Comparison of ENCODE assay signal across 9 cellular contexts in genomic region chr3:169764164-169764452, GRCh38. TPM values are rescaled to one million over a fixed set of nuclear protein-coding genes. Genes with fewer than 3 reads are reported as not detected.
A peak's percentile ranks its signal among the peaks of the same experiment; 100 is the strongest.
DNase-seq lines count a peak whose midpoint lies in the region; ATAC-seq, FAIRE-seq and TF ChIP-seq lines count a peak whose summit lies in the region.
"Had no signal": no experiment of that assay in that cellular context is flagged by ENCODE, and none has a peak within 500 bp of the region (broad histone marks: within the 10 kb centered on the region; RNA-seq: fewer than 3 reads in every experiment).

No MANE protein-coding gene starts in this region.

- no peaks in the 10 kb centered on the region for H4K20me1 ChIP-seq in GM12878 (ENCODE audit: control insufficient read depth, insufficient read depth)

- TF ChIP-seq CTCF in GM12878 (IDR thresholded peaks at IDR 0.05 in 2 of 3, conservative IDR thresholded peaks at IDR 0.05 in 1 of 3; ENCODE audit: control insufficient read depth in 2 of 3, extremely low read depth in 1 of 3, insufficient read depth in 1 of 3, low read depth in 3 of 3, low read length in 3 of 3) (no peak), kidney (IDR thresholded peaks at IDR 0.05; ENCODE audit: borderline replicate concordance, extremely low read depth, insufficient read depth) (no peak)

- in situ Hi-C loops in GM12878 (cut with MboI) = no loop called here

- POLR2A ChIA-PET in GM12878 (lab: Charles Lee) = interaction anchor here (1.0 to 1.2 kb wide), 2 partner anchors 9 to 459 kb away, joined by 3 read pairs; no protein-coding TSS in a partner anchor

- H3K4me2 ChIP-seq in GM12878 (ENCODE audit: control insufficient read depth, insufficient read depth) = peak overlapping the region; percentile 90

- no TSS peak for BruUV-seq in GM12878 (replicated peaks; lab: Mats Ljungman, UMichigan)

- H3K4me1 ChIP-seq in GM12878 (ENCODE audit: control insufficient read depth, insufficient read depth, low read length) (0 out of 2 replicates have a peak, but pooled peaks cover 3% of the 10 kb centered on the region), kidney (ENCODE audit: control insufficient read depth in 1 of 2, insufficient read depth in 1 of 2, low read depth in 1 of 2, low read length in 2 of 2) (no peaks in the 10 kb centered on the region)

- no peaks in the 10 kb centered on the region for H3K27me3 Mint-ChIP-seq in activated CD4-positive, alpha-beta T cell treated with anti-CD3 and anti-CD28 coated beads, Interleukin-2, amount 10 ng/mL, durations not matched to agents 24 days and 14 days

- WGBS in GM12878 (ENCODE audit: insufficient coverage, insufficient replicate concordance, low lambda C conversion rate, missing lambda C conversion rate) = 1% methylated on average over 8 of the region's 8 CpGs

- TF ChIP-seq POLR2A in GM12878 (IDR thresholded peaks at IDR 0.05; ENCODE audit: low read depth, low read length) = no peak

- ATAC-seq in HG02759 (IDR thresholded peaks at IDR 0.05; ENCODE audit: unreplicated experiment) (peak; percentile 38), GM12878 (peak; percentile 74)

- no peaks in the 10 kb centered on the region for H3K27me3 ChIP-seq in GM12878 (replicated peaks in 1 of 2; ENCODE audit: control insufficient read depth in 2 of 2, insufficient read depth in 2 of 2, low read length in 1 of 2)

- RAD21 ChIA-PET in GM12878 (lab: Charles Lee; ENCODE audit: unreplicated experiment) = interaction anchor here (0.7 to 2.1 kb wide), 5 partner anchors 8 to 650 kb away, joined by 3 to 5 read pairs (median 3); no protein-coding TSS in a partner anchor

- H3K4me3 ChIP-seq in GM12878 (peak overlapping the region; percentile 68; the same call in 1 of the 2 replicates), kidney (ENCODE audit: low read length in 2 of 2) (peak overlapping the region; percentile 87)

- CTCF ChIA-PET in GM12878 (lab: Yijun Ruan, JAX) = interaction anchor here (1.3 to 2.7 kb wide), 10 partner anchors 8 to 650 kb away, joined by 3 to 27 read pairs (median 6); no protein-coding TSS in a partner anchor

- H3K4me3 Mint-ChIP-seq in activated CD4-positive, alpha-beta T cell treated with anti-CD3 and anti-CD28 coated beads, Interleukin-2, amount 10 ng/mL, durations not matched to agents 24 days and 14 days = peak overlapping the region; percentile 96

- no peaks in the 10 kb centered on the region for H3K9me3 Mint-ChIP-seq in activated CD4-positive, alpha-beta T cell treated with anti-CD3 and anti-CD28 coated beads, Interleukin-2, amount 10 ng/mL, durations not matched to agents 24 days and 14 days

- peaks cover 24% of the 10 kb centered on the region for H3K4me1 Mint-ChIP-seq in activated CD4-positive, alpha-beta T cell treated with anti-CD3 and anti-CD28 coated beads, Interleukin-2, amount 10 ng/mL, durations not matched to agents 24 days and 14 days

- DNase-seq in activated CD4-positive, alpha-beta T cell treated with anti-CD3 and anti-CD28 coated beads, Interleukin-2, amount 10 ng/mL, durations not matched to agents 24 days and 14 days = no peak
- DNase-seq in activated CD4-positive, alpha-beta T cell treated with anti-CD3 and anti-CD28 coated beads for 48 hours = no peak
- peak; percentile 61 for DNase-seq in NCI-H2107 (lab: John Stamatoyannopoulos, UW)
- peak; percentile 41 for DNase-seq in GM12878 (ENCODE audit: low read depth, low spot score)
- no peak for DNase-seq in kidney
- DNase-seq in stromal cell of bone marrow (ENCODE audit: low read depth) = peak; percentile 34
- DNase-seq in NK-92 treated with Interleukin-12 subunit alpha and Interleukin-12 subunit beta, amount 100 ng/mL, for 24 hours (lab: John Stamatoyannopoulos, UW) = no peak

- H3K36me3 ChIP-seq in GM12878 (ENCODE audit: control insufficient read depth in 2 of 2, insufficient read depth in 2 of 2, low read length in 1 of 2) (no peaks in the 10 kb centered on the region), kidney (ENCODE audit: control insufficient read depth in 1 of 2, insufficient read depth in 2 of 2, low read length in 2 of 2) (no peaks in the 10 kb centered on the region)

- TF ChIP-seq EP300 in GM12878 (IDR thresholded peaks at IDR 0.05; ENCODE audit: borderline replicate concordance in 1 of 2, control insufficient read depth in 1 of 2, low read depth in 2 of 2, low read length in 2 of 2) = no peak

- SMC1A ChIA-PET in GM12878 (lab: Charles Lee; ENCODE audit: uncharacterized antibody, unreplicated experiment) = interaction anchor here (0.9 to 2.8 kb wide), 6 partner anchors 48 to 179 kb away, joined by 3 to 10 read pairs (median 5); partner anchors contain the start of genes LRRC34 and LRRIQ4

- FAIRE-seq in GM12878 (lab: Jason Lieb, UNC) (peak; percentile 62), kidney (lab: Jason Lieb, UNC) (no peak)

- H3K79me2 ChIP-seq in GM12878 (ENCODE audit: control insufficient read depth, insufficient read depth, low read length) = no peaks in the 10 kb centered on the region

- H2AFZ ChIP-seq in GM12878 (ENCODE audit: control insufficient read depth, low read depth, low read length) = peak overlapping the region; percentile 78

- H3K27ac Mint-ChIP-seq in activated CD4-positive, alpha-beta T cell treated with anti-CD3 and anti-CD28 coated beads, Interleukin-2, amount 10 ng/mL, durations not matched to agents 24 days and 14 days = peak overlapping the region; percentile 98

- peak overlapping the region; percentile 76 for H3K9ac ChIP-seq in GM12878 (ENCODE audit: control insufficient read depth, insufficient read depth, low read length)
- H3K9ac ChIP-seq in kidney (ENCODE audit: low read length in 2 of 2) = peak overlapping the region; percentile 91 to 95

- H3K27ac ChIP-seq in GM12878 (ENCODE audit: control insufficient read depth, insufficient read depth) = peak overlapping the region; percentile 71
- peak overlapping the region; percentile 94 to 97 for H3K27ac ChIP-seq in kidney (ENCODE audit: low read depth in 2 of 2, low read length in 2 of 2)

- intact Hi-C loops in activated CD4-positive, alpha-beta T cell treated with anti-CD3 and anti-CD28 coated beads, Interleukin-2, amount 10 ng/mL, durations not matched to agents 24 days and 14 days (cut with micrococcal nuclease) = loop anchor here (1.0 to 5.0 kb wide), 6 partner anchors 9 to 593 kb away; partner anchors contain the start of genes GPR160, LRRC34, LRRIQ4 and MYNN
- intact Hi-C loops in GM12878 (cut with micrococcal nuclease; ENCODE audit: unreplicated experiment) (loop anchor here (5.0 kb wide), 4 partner anchors 203 to 418 kb away; partner anchors contain the start of genes GPR160, PHC3 and SEC62), kidney (cut with DNase I) (no loop called here)

- H3K9me3 ChIP-seq in GM12878 (replicated peaks; ENCODE audit: control insufficient read depth, insufficient read depth, low read length) = no peaks in the 10 kb centered on the region; the same call in 2 of the 3 replicates
- no peaks in the 10 kb centered on the region for H3K9me3 ChIP-seq in kidney (ENCODE audit: control insufficient read depth in 1 of 2, low read length in 2 of 2)

- TF ChIP-seq RAD21 in GM12878 (IDR thresholded peaks at IDR 0.05; ENCODE audit: insufficient read depth, low read depth, low read length) = no peak

- H3K36me3 Mint-ChIP-seq in activated CD4-positive, alpha-beta T cell treated with anti-CD3 and anti-CD28 coated beads, Interleukin-2, amount 10 ng/mL, durations not matched to agents 24 days and 14 days (ENCODE audit: low read depth) = peaks cover 4% of the 10 kb centered on the region

RNA-seq across cellular contexts. Expression of gene TERC, which starts 0.8 kb away (rescaled TPM):
- 8.9 TPM in 1 of 2 replicates, not detected in the other for total RNA-seq in activated CD4-positive, alpha-beta T cell treated with anti-CD3 and anti-CD28 coated beads, Interleukin-2, amount 10 ng/mL, durations not matched to agents 24 days and 14 days
- total RNA-seq in GM12878 (2013; cell fraction: nucleolus; rRNA removed) = 38.4 and 46.6 TPM in 2 replicates
- total RNA-seq in GM12878 (2014; rRNA removed) (119 and 125 TPM in 2 replicates), GM12878 (2014; rRNA removed; fragmentation: Illumina TruSeq; extraction: Trizol) (15.0 and 18.3 TPM in 2 replicates), GM12878 (2021) (11.1 and 13.7 TPM in 2 replicates), kidney (2.1 TPM)
- polyA plus RNA-seq in GM12878 (2011; ENCODE audit: low read depth) = not detected
- polyA plus RNA-seq in GM12878 (2011; rRNA removed) (0.43 TPM in 1 of 2 replicates, not detected in the other), GM12878 (2014; fragmentation: Illumina TruSeq; extraction: Trizol) (not detected in 2 replicates), GM12878 (2014; fragmentation: Nextera tagmentation; extraction: Ambion mirVana) (not detected), GM12878 (2014; rRNA removed) (0.62 TPM in 1 of 2 replicates, not detected in the other), GM12878 (2016; fragmentation: Nextera tagmentation; extraction: Ambion mirVana) (1 to 10 TPM in 1 of 2 experiments, under 1 TPM in 1; 0.59 to 1.3 TPM), kidney (ENCODE audit: insufficient read depth, low read depth, low replicate concordance) (not detected)
- 1.4 and 2.6 TPM in 2 replicates for polyA plus RNA-seq in GM12878 (2011; cell fraction: cytosol; rRNA removed)
- 5.1 and 12.6 TPM in 2 replicates for polyA plus RNA-seq in GM12878 (2011; cell fraction: nucleus; rRNA removed)
- not detected in 2 replicates for polyA plus RNA-seq in GM12878 (2012)
- polyA minus RNA-seq in GM12878 (2011; rRNA and poly(A)+ RNA removed) = 8.3 and 37.8 TPM in 2 replicates
- 84.4 and 106 TPM in 2 replicates for polyA minus RNA-seq in GM12878 (2011; cell fraction: cytosol; rRNA and poly(A)+ RNA removed)
- 229 and 250 TPM in 2 replicates for polyA minus RNA-seq in GM12878 (2011; cell fraction: nucleus; rRNA and poly(A)+ RNA removed)

RNA-seq across cellular contexts. Expression of gene ACTRT3, which starts 5.3 kb away (rescaled TPM):
- 0.85 and 1.1 TPM in 2 replicates for total RNA-seq in activated CD4-positive, alpha-beta T cell treated with anti-CD3 and anti-CD28 coated beads, Interleukin-2, amount 10 ng/mL, durations not matched to agents 24 days and 14 days
- total RNA-seq in GM12878 (2013; cell fraction: nucleolus; rRNA removed) = 0.19 TPM in 1 of 2 replicates, not detected in the other
- 0.11 TPM in 1 of 2 replicates, not detected in the other for total RNA-seq in GM12878 (2014; rRNA removed)
- 0.09 and 0.14 TPM in 2 replicates for total RNA-seq in GM12878 (2014; rRNA removed; fragmentation: Illumina TruSeq; extraction: Trizol)
- 0.11 and 0.31 TPM in 2 replicates for total RNA-seq in GM12878 (2021)
- 0.16 TPM for polyA plus RNA-seq in GM12878 (2011; ENCODE audit: low read depth)
- 0.04 and 0.05 TPM in 2 replicates for polyA plus RNA-seq in GM12878 (2011; rRNA removed)
- polyA plus RNA-seq in GM12878 (2011; cell fraction: cytosol; rRNA removed) = 0.03 and 0.04 TPM in 2 replicates
- 0.09 TPM in 1 of 2 replicates, not detected in the other for polyA plus RNA-seq in GM12878 (2011; cell fraction: nucleus; rRNA removed)
- polyA plus RNA-seq in GM12878 (2012) = 0.19 and 0.34 TPM in 2 replicates
- 0.09 and 0.14 TPM in 2 replicates for polyA plus RNA-seq in GM12878 (2014; fragmentation: Illumina TruSeq; extraction: Trizol)
- polyA plus RNA-seq in GM12878 (2014; fragmentation: Nextera tagmentation; extraction: Ambion mirVana) = under 1 TPM in 1 of 2 experiments, not detected in 1; 0.02 TPM
- polyA plus RNA-seq in GM12878 (2014; rRNA removed) = 0.15 and 0.22 TPM in 2 replicates
- under 1 TPM; 0.24 to 0.58 TPM for polyA plus RNA-seq in GM12878 (2016; fragmentation: Nextera tagmentation; extraction: Ambion mirVana)
- polyA minus RNA-seq in GM12878 (2011; rRNA and poly(A)+ RNA removed) = 0.10 and 0.29 TPM in 2 replicates
- 0.42 TPM in 1 of 2 replicates, not detected in the other for polyA minus RNA-seq in GM12878 (2011; cell fraction: cytosol; rRNA and poly(A)+ RNA removed)
- polyA minus RNA-seq in GM12878 (2011; cell fraction: nucleus; rRNA and poly(A)+ RNA removed) = not detected in 2 replicates
- total RNA-seq in kidney = 2.9 TPM
- polyA plus RNA-seq in kidney (ENCODE audit: insufficient read depth, low read depth, low replicate concordance) = 4.5 TPM

RNA-seq across cellular contexts. Expression of gene MYNN, which starts 9.1 kb away (rescaled TPM):
- 15.9 and 17.2 TPM in 2 replicates for total RNA-seq in activated CD4-positive, alpha-beta T cell treated with anti-CD3 and anti-CD28 coated beads, Interleukin-2, amount 10 ng/mL, durations not matched to agents 24 days and 14 days
- total RNA-seq in GM12878 (2013; cell fraction: nucleolus; rRNA removed) = 26.8 TPM in 2 replicates
- 11.4 and 13.8 TPM in 2 replicates for total RNA-seq in GM12878 (2014; rRNA removed)
- total RNA-seq in GM12878 (2014; rRNA removed; fragmentation: Illumina TruSeq; extraction: Trizol) = 14.1 and 16.7 TPM in 2 replicates
- total RNA-seq in GM12878 (2021) = 9.9 and 11.7 TPM in 2 replicates
- polyA plus RNA-seq in GM12878 (2011; ENCODE audit: low read depth) = 8.6 TPM
- 20.5 and 29.9 TPM in 2 replicates for polyA plus RNA-seq in GM12878 (2011; rRNA removed)
- 6.9 and 7.5 TPM in 2 replicates for polyA plus RNA-seq in GM12878 (2011; cell fraction: cytosol; rRNA removed)
- polyA plus RNA-seq in GM12878 (2011; cell fraction: nucleus; rRNA removed) = 13.9 and 17.3 TPM in 2 replicates
- 11.0 and 13.4 TPM in 2 replicates for polyA plus RNA-seq in GM12878 (2012)
- 13.9 and 19.5 TPM in 2 replicates for polyA plus RNA-seq in GM12878 (2014; fragmentation: Illumina TruSeq; extraction: Trizol)
- 10 to 100 TPM; 14.9 to 16.7 TPM for polyA plus RNA-seq in GM12878 (2014; fragmentation: Nextera tagmentation; extraction: Ambion mirVana)
- 8.8 and 9.6 TPM in 2 replicates for polyA plus RNA-seq in GM12878 (2014; rRNA removed)
- 10 to 100 TPM; 18.3 to 18.8 TPM for polyA plus RNA-seq in GM12878 (2016; fragmentation: Nextera tagmentation; extraction: Ambion mirVana)
- 16.4 and 23.6 TPM in 2 replicates for polyA minus RNA-seq in GM12878 (2011; rRNA and poly(A)+ RNA removed)
- polyA minus RNA-seq in GM12878 (2011; cell fraction: cytosol; rRNA and poly(A)+ RNA removed) = 6.1 and 10.1 TPM in 2 replicates
- 10.3 and 13.2 TPM in 2 replicates for polyA minus RNA-seq in GM12878 (2011; cell fraction: nucleus; rRNA and poly(A)+ RNA removed)
- 14.7 TPM for total RNA-seq in kidney
- 9.6 TPM for polyA plus RNA-seq in kidney (ENCODE audit: insufficient read depth, low read depth, low replicate concordance)

RNA-seq across cellular contexts. Expression of gene LRRIQ4, which starts 48.6 kb away (rescaled TPM):
- 0.09 and 0.21 TPM in 2 replicates for total RNA-seq in activated CD4-positive, alpha-beta T cell treated with anti-CD3 and anti-CD28 coated beads, Interleukin-2, amount 10 ng/mL, durations not matched to agents 24 days and 14 days
- not detected in 2 replicates for total RNA-seq in GM12878 (2013; cell fraction: nucleolus; rRNA removed)
- total RNA-seq in GM12878 (2014; rRNA removed) (0.06 and 0.22 TPM in 2 replicates), GM12878 (2014; rRNA removed; fragmentation: Illumina TruSeq; extraction: Trizol) (0.09 and 0.13 TPM in 2 replicates), GM12878 (2021) (0.15 and 0.21 TPM in 2 replicates), kidney (not detected)
- not detected for polyA plus RNA-seq in GM12878 (2011; ENCODE audit: low read depth)
- polyA plus RNA-seq in GM12878 (2011; rRNA removed) (0.04 TPM in 1 of 2 replicates, not detected in the other), GM12878 (2014; fragmentation: Illumina TruSeq; extraction: Trizol) (0.12 TPM in 1 of 2 replicates, not detected in the other), GM12878 (2014; fragmentation: Nextera tagmentation; extraction: Ambion mirVana) (not detected), GM12878 (2014; rRNA removed) (0.14 TPM in 1 of 2 replicates, not detected in the other), GM12878 (2016; fragmentation: Nextera tagmentation; extraction: Ambion mirVana) (under 1 TPM; 0.20 to 0.21 TPM), kidney (ENCODE audit: insufficient read depth, low read depth, low replicate concordance) (not detected)
- polyA plus RNA-seq in GM12878 (2011; cell fraction: cytosol; rRNA removed) = 0.03 TPM in 1 of 2 replicates, not detected in the other
- polyA plus RNA-seq in GM12878 (2011; cell fraction: nucleus; rRNA removed) = 0.07 TPM in 1 of 2 replicates, not detected in the other
- polyA plus RNA-seq in GM12878 (2012) = 0.13 TPM in 1 of 2 replicates, not detected in the other
- polyA minus RNA-seq in GM12878 (2011; rRNA and poly(A)+ RNA removed) = 0.15 TPM in 1 of 2 replicates, not detected in the other
- polyA minus RNA-seq in GM12878 (2011; cell fraction: cytosol; rRNA and poly(A)+ RNA removed) = not detected in 2 replicates
- polyA minus RNA-seq in GM12878 (2011; cell fraction: nucleus; rRNA and poly(A)+ RNA removed) = not detected in 2 replicates
- total RNA-seq: myocyte had no signal

RNA-seq across cellular contexts. Expression of gene LRRC34, which starts 48.6 kb away (rescaled TPM):
- total RNA-seq in activated CD4-positive, alpha-beta T cell treated with anti-CD3 and anti-CD28 coated beads, Interleukin-2, amount 10 ng/mL, durations not matched to agents 24 days and 14 days = 4.7 and 5.8 TPM in 2 replicates
- total RNA-seq in GM12878 (2013; cell fraction: nucleolus; rRNA removed) = 0.76 and 0.86 TPM in 2 replicates
- 1.5 and 2.4 TPM in 2 replicates for total RNA-seq in GM12878 (2014; rRNA removed)
- 2.0 and 2.3 TPM in 2 replicates for total RNA-seq in GM12878 (2014; rRNA removed; fragmentation: Illumina TruSeq; extraction: Trizol)
- total RNA-seq in GM12878 (2021) = 0.97 and 1.5 TPM in 2 replicates
- polyA plus RNA-seq in GM12878 (2011; ENCODE audit: low read depth) = 0.70 TPM
- 0.24 and 0.71 TPM in 2 replicates for polyA plus RNA-seq in GM12878 (2011; rRNA removed)
- 0.08 and 0.12 TPM in 2 replicates for polyA plus RNA-seq in GM12878 (2011; cell fraction: cytosol; rRNA removed)
- polyA plus RNA-seq in GM12878 (2011; cell fraction: nucleus; rRNA removed) = 0.50 and 0.52 TPM in 2 replicates
- 1.9 and 2.7 TPM in 2 replicates for polyA plus RNA-seq in GM12878 (2012)
- 0.71 and 2.3 TPM in 2 replicates for polyA plus RNA-seq in GM12878 (2014; fragmentation: Illumina TruSeq; extraction: Trizol)
- polyA plus RNA-seq in GM12878 (2014; fragmentation: Nextera tagmentation; extraction: Ambion mirVana) = 1 to 10 TPM in 1 of 2 experiments, under 1 TPM in 1; 0.34 to 1.4 TPM
- 1.5 and 2.8 TPM in 2 replicates for polyA plus RNA-seq in GM12878 (2014; rRNA removed)
- polyA plus RNA-seq in GM12878 (2016; fragmentation: Nextera tagmentation; extraction: Ambion mirVana) = 1 to 10 TPM; 3.4 to 3.7 TPM
- polyA minus RNA-seq in GM12878 (2011; rRNA and poly(A)+ RNA removed) = 0.31 TPM in 1 of 2 replicates, not detected in the other
- polyA minus RNA-seq in GM12878 (2011; cell fraction: cytosol; rRNA and poly(A)+ RNA removed) = not detected in 2 replicates
- 0.36 TPM in 1 of 2 replicates, not detected in the other for polyA minus RNA-seq in GM12878 (2011; cell fraction: nucleus; rRNA and poly(A)+ RNA removed)
- 4.0 TPM for total RNA-seq in kidney
- 5.7 TPM for polyA plus RNA-seq in kidney (ENCODE audit: insufficient read depth, low read depth, low replicate concordance)

Comparison
In these comparisons a context has a peak if more than half of its experiments do, and no peak if none do; other contexts are left out.
1. DNase-seq: peak in NCI-H2107 (single experiment), GM12878 (single experiment) and stromal cell of bone marrow (single experiment); none in activated CD4-positive, alpha-beta T cell treated with anti-CD3 and anti-CD28 coated beads, Interleukin-2, amount 10 ng/mL, durations not matched to agents 24 days and 14 days (single experiment), activated CD4-positive, alpha-beta T cell treated with anti-CD3 and anti-CD28 coated beads for 48 hours (single experiment), kidney (single experiment) and NK-92 treated with Interleukin-12 subunit alpha and Interleukin-12 subunit beta, amount 100 ng/mL, for 24 hours (single experiment).